Comparison of ENCODE assay signal across 8 cellular contexts in the genomic region with DNA sequence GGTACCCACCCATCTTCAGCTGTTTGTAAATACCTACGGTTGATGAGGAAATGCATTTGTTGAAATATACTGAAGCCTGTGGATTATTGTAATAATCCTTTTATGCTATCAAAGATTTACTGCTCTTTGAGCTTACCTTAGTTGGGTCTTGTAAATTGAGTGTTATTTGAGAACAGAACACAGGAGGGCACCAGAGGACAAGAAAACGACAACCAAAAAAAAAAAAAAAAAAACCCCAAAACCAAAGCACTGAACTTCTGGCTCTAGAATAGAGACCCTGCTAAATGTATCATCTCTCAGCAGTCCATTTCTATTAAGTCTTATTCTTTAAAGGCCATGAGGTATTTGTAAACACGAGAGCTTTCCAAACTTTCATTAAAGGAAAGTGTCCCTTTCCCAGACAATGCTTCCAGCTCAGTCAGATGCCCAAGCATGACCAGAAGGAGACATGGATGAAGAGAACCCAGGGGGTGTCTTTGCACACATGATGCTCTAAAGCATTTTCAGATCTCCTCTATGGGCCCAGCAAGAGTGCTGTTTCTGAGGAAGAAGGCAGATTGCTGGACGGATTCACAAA.
DNase-seq lines count a peak whose midpoint lies in the region; ATAC-seq and TF ChIP-seq lines count a peak whose summit lies in the region.

No MANE protein-coding gene starts in this region.

- H3K27me3 Mint-ChIP-seq in activated T-cell treated with anti-CD3 and anti-CD28 coated beads, Interleukin-2, amount 50 U/mL, for 4 hours (ENCODE audit: low read depth): peaks cover 6% of the 10 kb centered on the region

- H3K36me3 ChIP-seq in NT2/D1 (ENCODE audit: insufficient read depth, insufficient read length, low read length) (no peaks in the 10 kb centered on the region), upper lobe of right lung (no peaks in the 10 kb centered on the region)

- H3K9me3 Mint-ChIP-seq in activated T-cell treated with anti-CD3 and anti-CD28 coated beads, Interleukin-2, amount 50 U/mL, for 4 hours: no peaks in the 10 kb centered on the region

- intact Hi-C loops in upper lobe of right lung (cut with DNase I): no loop called here

- H3K27ac ChIP-seq in upper lobe of right lung: no peak overlapping the region

- H3K9ac ChIP-seq in NT2/D1 (ENCODE audit: insufficient read length, low read depth): no peak overlapping the region

- H3K4me1 Mint-ChIP-seq in activated T-cell treated with anti-CD3 and anti-CD28 coated beads, Interleukin-2, amount 50 U/mL, for 4 hours (ENCODE audit: low read depth): no peaks in the 10 kb centered on the region

- CTCF ChIA-PET in AG04449 (lab: Yijun Ruan, JAX): interaction anchor here (0.7 to 2.6 kb wide), 28 partner anchors 9 to 1929 kb away, joined by 3 to 24 read pairs (median 4); no protein-coding TSS in a partner anchor

- H3K4me3 ChIP-seq in AG04449 (ENCODE audit: low read depth, low read length): no peak overlapping the region
- H3K4me3 ChIP-seq in NT2/D1 (ENCODE audit: insufficient read length, low read depth): no peak overlapping the region
- no peak overlapping the region for H3K4me3 ChIP-seq in fibroblast of the aortic adventitia (ENCODE audit: low read depth, low read length)
- no peak overlapping the region for H3K4me3 ChIP-seq in upper lobe of right lung

- no peaks in the 10 kb centered on the region for H3K36me3 Mint-ChIP-seq in activated T-cell treated with anti-CD3 and anti-CD28 coated beads, Interleukin-2, amount 50 U/mL, for 4 hours (ENCODE audit: insufficient read depth)

- no peaks in the 10 kb centered on the region for H3K27me3 ChIP-seq in NT2/D1 (ENCODE audit: insufficient read depth, insufficient read length)
- no peaks in the 10 kb centered on the region for H3K27me3 ChIP-seq in upper lobe of right lung

- POLR2A ChIA-PET in AG04449 (lab: Yijun Ruan, JAX): no interaction called here

- TF ChIP-seq CTCF in AG04449 (IDR thresholded peaks at IDR 0.05; ENCODE audit: insufficient read depth, low read length, missing control alignments): peak; percentile 27
- peak; percentile 37 for TF ChIP-seq CTCF in fibroblast of the aortic adventitia (IDR thresholded peaks at IDR 0.05; ENCODE audit: insufficient read depth, low read length)
- peak; percentile 39 for TF ChIP-seq CTCF in upper lobe of right lung (IDR thresholded peaks at IDR 0.05)

- DNase-seq in AG04449 (ENCODE audit: low read depth, low spot score): no peak
- DNase-seq in NT2/D1 (ENCODE audit: low read depth, low spot score): peak; percentile 20
- DNase-seq in fibroblast of the aortic adventitia (ENCODE audit: low read depth): peak; percentile 43
- no peak for DNase-seq in upper lobe of right lung
- no peak for DNase-seq in activated T-cell treated with anti-CD3 and anti-CD28 coated beads, Interleukin-2, amount 50 U/mL, for 4 hours

- H3K9me3 ChIP-seq in NT2/D1 (ENCODE audit: insufficient read depth, low read length) (no peaks in the 10 kb centered on the region), upper lobe of right lung (no peaks in the 10 kb centered on the region)

- H3K4me1 ChIP-seq in NT2/D1 (ENCODE audit: insufficient read depth, insufficient read length) (no peaks in the 10 kb centered on the region), upper lobe of right lung (no peaks in the 10 kb centered on the region)

- H3K4me3 Mint-ChIP-seq in activated T-cell treated with anti-CD3 and anti-CD28 coated beads, Interleukin-2, amount 50 U/mL, for 4 hours: no peak overlapping the region

- ATAC-seq in GM18868 (IDR thresholded peaks at IDR 0.05; ENCODE audit: unreplicated experiment): peak; percentile 37
- ATAC-seq in upper lobe of right lung: no peak
- ATAC-seq in activated T-cell treated with anti-CD3 and anti-CD28 coated beads, Interleukin-2, amount 50 U/mL, for 4 hours: no peak
- no peak for ATAC-seq in HG03045 (IDR thresholded peaks at IDR 0.05; ENCODE audit: unreplicated experiment)
- ATAC-seq in GM19467 (IDR thresholded peaks at IDR 0.05; ENCODE audit: unreplicated experiment): no peak

Comparison
In these comparisons a context has a peak if more than half of its experiments do, and no peak if none do; other contexts are left out.
1. DNase-seq: peak in NT2/D1 (single experiment) and fibroblast of the aortic adventitia (single experiment); none in AG04449 (single experiment), upper lobe of right lung (single experiment) and activated T-cell treated with anti-CD3 and anti-CD28 coated beads, Interleukin-2, amount 50 U/mL, for 4 hours (single experiment).
2. Peak in every context shown above with its lines, with median percentiles within 50 percentile points of each other: CTCF ChIP-seq.